ENCODE assay signal across 20 cellular contexts in genomic region chr4:119048446-119048845, GRCh38.
DNase-seq lines count a peak whose midpoint lies in the region; ATAC-seq, FAIRE-seq and TF ChIP-seq lines count a peak whose summit lies in the region.
"Had no signal": no experiment of that assay in that cellular context is flagged by ENCODE, and none has a peak within 500 bp of the region (broad histone marks: within the 10 kb centered on the region; RNA-seq: fewer than 3 reads in every experiment).

No MANE protein-coding gene starts in this region.

- no peaks in the 10 kb centered on the region for H3K9me3 ChIP-seq in keratinocyte (ENCODE audit: control insufficient read depth, low read depth, low read length)
- H3K9me3 ChIP-seq in ovary: no peaks in the 10 kb centered on the region
- H3K9me3 ChIP-seq: HAP-1, SJSA1 had no signal

- no peak for TF ChIP-seq POLR2A in ovary (IDR thresholded peaks at IDR 0.05)

- H3K27me3 ChIP-seq in bronchial epithelial cell (ENCODE audit: control insufficient read depth, insufficient read depth, low read length) (no peaks in the 10 kb centered on the region), keratinocyte (ENCODE audit: control insufficient read depth, extremely low read depth, insufficient read depth, low read length) (no peaks in the 10 kb centered on the region), ovary (no peaks in the 10 kb centered on the region)
- H3K27me3 ChIP-seq: SJSA1 had no signal

- FAIRE-seq in bronchial epithelial cell (lab: Jason Lieb, UNC) (no peak), keratinocyte (lab: Jason Lieb, UNC) (peak; percentile 13)

- no peaks in the 10 kb centered on the region for H4K20me1 ChIP-seq in keratinocyte (ENCODE audit: control insufficient read depth, extremely low read depth, insufficient read depth, low read length)

- intact Hi-C loops in ovary (cut with DNase I): loop anchor here in 1 of 4 donors (10.0 kb wide), 1 partner anchor 166 kb away; the partner anchor contains the start of gene USP53

- H3K9me1 ChIP-seq in keratinocyte (ENCODE audit: control insufficient read depth, extremely low read depth, insufficient read depth, low read length): no peaks in the 10 kb centered on the region

- H3K4me1 ChIP-seq in keratinocyte (ENCODE audit: control insufficient read depth, extremely low read depth, insufficient read depth, low read length) (no peaks in the 10 kb centered on the region), ovary (ENCODE audit: insufficient read depth) (peaks cover 10% of the 10 kb centered on the region)
- H3K4me1 ChIP-seq: HAP-1 had no signal

- peak; percentile 36 for DNase-seq in NCI-H226
- DNase-seq in bronchial epithelial cell (ENCODE audit: low read depth): peak; percentile 76
- no peak for DNase-seq in keratinocyte (ENCODE audit: low read depth, low spot score)
- DNase-seq in renal cortical epithelial cell (ENCODE audit: low read depth): peak; percentile 43
- DNase-seq in ovary: no peak
- DNase-seq: CD4-positive, CD25-positive, alpha-beta regulatory T cell; DMS79; KG1; NCI-H1092 treated with DMSO at 0.1 percent for 48 hours; NCI-H2081; NCI-H2171; NCI-H524 treated with DMSO at 0.1 percent for 48 hours; NCI-H82; OCI-M1 had no signal

- TF ChIP-seq EP300 in ovary (IDR thresholded peaks at IDR 0.05): no peak

- H2AFZ ChIP-seq in keratinocyte (ENCODE audit: control insufficient read depth, low read length): peak overlapping the region; percentile 3
- H2AFZ ChIP-seq: GM23338 had no signal

- H3K36me3 ChIP-seq in bronchial epithelial cell (ENCODE audit: control insufficient read depth, insufficient read depth, low read length): no peaks in the 10 kb centered on the region
- no peaks in the 10 kb centered on the region for H3K36me3 ChIP-seq in keratinocyte (ENCODE audit: control insufficient read depth in 2 of 2, extremely low read depth in 1 of 2, insufficient read depth in 2 of 2, low read length in 2 of 2)
- no peaks in the 10 kb centered on the region for H3K36me3 ChIP-seq in ovary
- H3K36me3 ChIP-seq: HAP-1, SJSA1 had no signal

- no peak overlapping the region for H3K4me2 ChIP-seq in keratinocyte (ENCODE audit: control insufficient read depth, extremely low read depth, insufficient read depth, low read depth, low read length)
- H3K4me2 ChIP-seq: GM23338 had no signal

- TF ChIP-seq CTCF in bronchial epithelial cell (IDR thresholded peaks at IDR 0.05; ENCODE audit: insufficient read depth, low read length, severe bottlenecking) (no peak), keratinocyte (optimal IDR thresholded peaks at IDR 0.05 in 1 of 3, IDR thresholded peaks at IDR 0.05 in 1 of 3, conservative IDR thresholded peaks at IDR 0.05 in 1 of 3; ENCODE audit: extremely low read depth in 1 of 3, insufficient read depth in 2 of 3, low read length in 3 of 3) (no peak), ovary (IDR thresholded peaks at IDR 0.05) (no peak)

- H3K27ac ChIP-seq in keratinocyte (ENCODE audit: control insufficient read depth, insufficient read depth, low read length) (no peak overlapping the region), ovary (no peak overlapping the region)
- H3K27ac ChIP-seq: SJSA1 had no signal

- no peak overlapping the region for H3K4me3 ChIP-seq in bronchial epithelial cell (ENCODE audit: low read depth, low read length)
- H3K4me3 ChIP-seq in keratinocyte (ENCODE audit: control insufficient read depth in 2 of 3, extremely low read depth in 1 of 3, insufficient read depth in 2 of 3, low read depth in 1 of 3, low read length in 3 of 3): no peak overlapping the region
- no peak overlapping the region for H3K4me3 ChIP-seq in ovary
- H3K4me3 ChIP-seq: GM23338, HAP-1, SJSA1 had no signal

- no peak for ATAC-seq in HG02759 (IDR thresholded peaks at IDR 0.05; ENCODE audit: unreplicated experiment)
- ATAC-seq in GM18519 (IDR thresholded peaks at IDR 0.05; ENCODE audit: low FRiP score, unreplicated experiment): no peak
- ATAC-seq: GM23338, Right ventricle myocardium inferior had no signal

- dilution Hi-C loops in keratinocyte (cut with MboI; ENCODE audit: extremely low pct_ligation_motif_present, low sequenced_read_pairs): no loop called here

- no peaks in the 10 kb centered on the region for H3K79me2 ChIP-seq in keratinocyte (ENCODE audit: control insufficient read depth, insufficient read depth, low read length)

- H3K9ac ChIP-seq in keratinocyte (ENCODE audit: control insufficient read depth, extremely low read depth, insufficient read depth, low read length): no peak overlapping the region

Comparison
In these comparisons a context has a peak if more than half of its experiments do, and no peak if none do; other contexts are left out.
1. DNase-seq: peak in NCI-H226 (single experiment), bronchial epithelial cell (single experiment) and renal cortical epithelial cell (single experiment); none in keratinocyte (single experiment) and ovary (0 of 5).